Comparison of ENCODE assay signal across 11 cellular contexts in the genomic region with DNA sequence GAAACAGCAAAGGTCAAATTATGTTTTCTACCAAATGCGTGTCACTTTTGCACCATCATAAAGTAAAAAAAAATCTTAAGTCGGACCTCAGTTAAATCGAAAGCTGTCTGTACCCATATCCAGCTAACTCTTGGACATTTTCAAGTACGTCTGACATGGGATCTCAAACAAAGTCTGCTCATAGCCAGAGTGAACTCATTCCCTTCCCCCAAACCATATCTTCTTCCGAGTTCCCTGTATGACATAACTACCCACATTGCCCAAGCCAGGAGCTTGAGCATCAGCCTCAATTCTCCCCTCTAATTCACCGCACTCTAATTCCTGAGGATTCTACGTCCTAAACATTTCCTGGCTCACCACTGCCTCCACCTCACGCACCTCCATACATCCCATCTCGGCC.
DNase-seq lines count a peak whose midpoint lies in the region; ATAC-seq, FAIRE-seq and TF ChIP-seq lines count a peak whose summit lies in the region.
"Had no signal": no experiment of that assay in that cellular context is flagged by ENCODE, and none has a peak within 500 bp of the region (broad histone marks: within the 10 kb centered on the region; RNA-seq: fewer than 3 reads in every experiment).

No MANE protein-coding gene starts in this region.

- WGBS in mesenchymal stem cell = 77% methylated on average over 9 of the region's 9 CpGs
- WGBS in small intestine, 3 donors = 55 to 73% (median 71%) methylated on average over 9 of the region's 9 CpGs
- WGBS in HepG2 (ENCODE audit: low lambda C conversion rate) = 27% methylated on average over 9 of the region's 9 CpGs

- FAIRE-seq in small intestine (lab: Jason Lieb, UNC) (no peak), HepG2 (lab: Jason Lieb, UNC) (no peak)

- no peak overlapping the region for H2BK120ac ChIP-seq in mesenchymal stem cell (ENCODE audit: low read depth, low read length)

- no peaks in the 10 kb centered on the region for H3K79me1 ChIP-seq in mesenchymal stem cell (replicated peaks; ENCODE audit: low read length, poor library complexity, severe bottlenecking)

- H3K36me3 Mint-ChIP-seq in WTC11 = no peaks in the 10 kb centered on the region
- H3K36me3 Mint-ChIP-seq: stimulated activated naive B cell treated with anti-CD40 and anti-IgM and Interleukin-4, amounts not matched to agents 10 μg/mL and 1 μg/mL and 100 μg/mL, for 72 hours had no signal

- ATAC-seq in WTC11 (no peak), HG02798 (IDR thresholded peaks at IDR 0.05; ENCODE audit: poor library complexity, unreplicated experiment) (no peak), Right ventricle myocardium inferior (no peak), HepG2 (no peak)

- no peaks in the 10 kb centered on the region for H3K79me2 ChIP-seq in HepG2 (ENCODE audit: insufficient read depth, low read length)

- H2AFZ ChIP-seq in mesenchymal stem cell (ENCODE audit: low read depth, low read length) (no peak overlapping the region), HepG2 (ENCODE audit: low read length) (no peak overlapping the region)

- H3K27me3 ChIP-seq in BLaER1 (no peaks in the 10 kb centered on the region), HL-60 (ENCODE audit: insufficient read depth, poor library complexity, severe bottlenecking) (no peaks in the 10 kb centered on the region), mesenchymal stem cell (ENCODE audit: control insufficient read depth in 1 of 2, insufficient read depth in 1 of 2, low read length in 2 of 2) (no peaks in the 10 kb centered on the region), small intestine (ENCODE audit: control insufficient read depth in 2 of 2, insufficient read depth in 2 of 2, low read length in 2 of 2) (no peaks in the 10 kb centered on the region), HepG2 (ENCODE audit: control insufficient read depth in 1 of 2, insufficient read depth in 2 of 2, low read length in 2 of 2) (peaks cover 0 to 12% of the 10 kb centered on the region in 2 experiments; a peak in 2 of 5 replicates)

- TF ChIP-seq CTCF in HL-60 (IDR thresholded peaks at IDR 0.05; ENCODE audit: insufficient read depth, low read length) = no peak
- no peak for TF ChIP-seq CTCF in WTC11 (IDR thresholded peaks at IDR 0.05)
- TF ChIP-seq CTCF in HepG2 (CRISPR knock-in tag; IDR thresholded peaks at IDR 0.05) = no peak

- H2BK15ac ChIP-seq in mesenchymal stem cell (ENCODE audit: low read depth, poor library complexity, severe bottlenecking) = peak overlapping the region; percentile 3

- H3K4me2 ChIP-seq in BLaER1 (peak overlapping the region; percentile 60), mesenchymal stem cell (ENCODE audit: low read length, poor library complexity, severe bottlenecking) (no peak overlapping the region), HepG2 (ENCODE audit: low read depth, low read length) (no peak overlapping the region)

- DNase-seq in HL-60 (ENCODE audit: low read depth in 1 of 2, low spot score in 1 of 2) (peak in 1 of 2 experiments; percentile 74), WTC11 (ENCODE audit: low spot score) (no peak), mesenchymal stem cell (peak; percentile 53), Right ventricle myocardium inferior (ENCODE audit: missing footprints) (no peak), small intestine (no peak), HepG2 (ENCODE audit: low spot score) (no peak)
- DNase-seq: activated CD4-positive, CD25-positive, alpha-beta regulatory T cell treated with anti-CD3 and anti-CD28 coated beads, Interleukin-2, amount 50 U/mL, for 72 hours; stimulated activated naive B cell treated with anti-CD40 and anti-IgM and Interleukin-4, amounts not matched to agents 10 μg/mL and 1 μg/mL and 100 μg/mL, for 72 hours had no signal

- no peak overlapping the region for H2BK5ac ChIP-seq in mesenchymal stem cell (ENCODE audit: low read depth, low read length, poor library complexity, severe bottlenecking)

- H4K91ac ChIP-seq in mesenchymal stem cell (ENCODE audit: low read length) = no peak overlapping the region

- H3K23ac ChIP-seq in mesenchymal stem cell (ENCODE audit: low read length in 2 of 2) = no peak overlapping the region

- H3K27ac Mint-ChIP-seq in WTC11 = peak overlapping the region; percentile 48; the same call in 1 of the 2 replicates
- H3K27ac Mint-ChIP-seq: stimulated activated naive B cell treated with anti-CD40 and anti-IgM and Interleukin-4, amounts not matched to agents 10 μg/mL and 1 μg/mL and 100 μg/mL, for 72 hours had no signal

- peaks cover 26% of the 10 kb centered on the region for H3K4me1 Mint-ChIP-seq in WTC11

- H3K14ac ChIP-seq in mesenchymal stem cell (ENCODE audit: low read length in 2 of 2) = no peak overlapping the region

- H2BK12ac ChIP-seq in mesenchymal stem cell (ENCODE audit: low read length in 2 of 2) = peak overlapping the region in 1 of 2 experiments; percentile 33

- H3K4me3 ChIP-seq in BLaER1 (no peak overlapping the region), HL-60 (replicated peaks; ENCODE audit: insufficient read depth, low read length) (peak overlapping the region; percentile 41), mesenchymal stem cell (ENCODE audit: insufficient read depth in 1 of 2, low read depth in 1 of 2, low read length in 2 of 2) (no peak overlapping the region), small intestine (ENCODE audit: low read depth in 1 of 2, low read length in 2 of 2) (no peak overlapping the region), HepG2 (replicated peaks in 1 of 3; ENCODE audit: insufficient read depth in 1 of 3, low read depth in 2 of 3, low read length in 3 of 3) (no peak overlapping the region)

- H4K20me1 ChIP-seq in BLaER1 = no peaks in the 10 kb centered on the region
- no peaks in the 10 kb centered on the region for H4K20me1 ChIP-seq in HepG2 (ENCODE audit: insufficient read depth, low read length)

- peaks cover 51% of the 10 kb centered on the region for H3K4me1 ChIP-seq in BLaER1
- peaks cover 5% of the 10 kb centered on the region for H3K4me1 ChIP-seq in mesenchymal stem cell (ENCODE audit: control insufficient read depth, insufficient read depth, low read depth, low read length)
- no peaks in the 10 kb centered on the region for H3K4me1 ChIP-seq in small intestine (ENCODE audit: control insufficient read depth in 2 of 2, insufficient read depth in 1 of 2, low read depth in 1 of 2, low read length in 1 of 2)
- no peaks in the 10 kb centered on the region for H3K4me1 ChIP-seq in HepG2 (ENCODE audit: insufficient read depth, low read length)

- H3K9me3 ChIP-seq in BLaER1 = no peaks in the 10 kb centered on the region
- no peaks in the 10 kb centered on the region for H3K9me3 ChIP-seq in mesenchymal stem cell (ENCODE audit: control insufficient read depth, low read length)
- no peaks in the 10 kb centered on the region for H3K9me3 ChIP-seq in small intestine (ENCODE audit: control insufficient read depth, low read depth)
- H3K9me3 ChIP-seq in HepG2 (ENCODE audit: low read length) = no peaks in the 10 kb centered on the region

- CTCF ChIA-PET in WTC11 (lab: Charles Lee) = interaction anchor here (0.6 to 8.2 kb wide), 30 partner anchors 10 to 417 kb away, joined by 3 to 80 read pairs (median 4); partner anchors contain the start of genes SFRP4 and TARP
- CTCF ChIA-PET in HepG2 (lab: Yijun Ruan, JAX; ENCODE audit: low intra/inter-chr PET ratio, low total read pairs) = interaction anchor here (1.3 kb wide), 1 partner anchor 213 kb away, joined by 5 read pairs; no protein-coding TSS in a partner anchor

- H4K8ac ChIP-seq in mesenchymal stem cell (ENCODE audit: low read length) = no peak overlapping the region

- POLR2A ChIA-PET in WTC11 (lab: Charles Lee) (interaction anchor here (1.5 kb wide), 1 partner anchor 17 kb away, joined by 4 read pairs; no protein-coding TSS in a partner anchor), HepG2 (lab: Yijun Ruan, JAX) (no interaction called here)

- no peak overlapping the region for H2AK5ac ChIP-seq in mesenchymal stem cell (ENCODE audit: low read length, severe bottlenecking)

- in situ Hi-C loops in HepG2 (cut with HindIII; ENCODE audit: extremely low pct_ligation_motif_present, low pct_unique_long_range_greater_than_20kb) = loop anchor here (25.0 kb wide), 1 partner anchor 206 kb away; no protein-coding TSS in a partner anchor

- no peak for TF ChIP-seq POLR2A in HepG2 (IDR thresholded peaks at IDR 0.05; ENCODE audit: insufficient read depth in 1 of 2, low read depth in 2 of 2, low read length in 2 of 2)

- H3K4ac ChIP-seq in mesenchymal stem cell (ENCODE audit: low read depth in 1 of 2, low read length in 2 of 2) = no peak overlapping the region

- BruUV-seq in HepG2 (replicated peaks; lab: Mats Ljungman, UMichigan) = no TSS peak

- intact Hi-C loops in Right ventricle myocardium inferior (cut with DNase I) (loop anchor here (2.0 to 5.0 kb wide), 2 partner anchors 103 to 211 kb away; no protein-coding TSS in a partner anchor), HepG2 (cut with micrococcal nuclease; ENCODE audit: unreplicated experiment) (no loop called here)

- no peak overlapping the region for H3K27ac ChIP-seq in BLaER1
- H3K27ac ChIP-seq in HL-60 (replicated peaks) = peak overlapping the region; percentile 96
- H3K27ac ChIP-seq in mesenchymal stem cell (ENCODE audit: low read length, poor library complexity, severe bottlenecking) = no peak overlapping the region
- no peak overlapping the region for H3K27ac ChIP-seq in small intestine (ENCODE audit: low read depth in 1 of 2, low read length in 1 of 2)
- no peak overlapping the region for H3K27ac ChIP-seq in HepG2 (ENCODE audit: extremely low read length, insufficient read depth, low read length)

- no peaks in the 10 kb centered on the region; the same call in 1 of the 2 replicates for H3K27me3 Mint-ChIP-seq in WTC11 (ENCODE audit: low read depth)

- no peak overlapping the region for H3K9ac ChIP-seq in BLaER1
- H3K9ac ChIP-seq in mesenchymal stem cell (ENCODE audit: low read length) = no peak overlapping the region
- H3K9ac ChIP-seq in HepG2 (ENCODE audit: insufficient read depth, low read depth, low read length) = no peak overlapping the region

- H3K4me3 Mint-ChIP-seq in WTC11 = no peak overlapping the region
- H3K4me3 Mint-ChIP-seq: H9; stimulated activated naive B cell treated with anti-CD40 and anti-IgM and Interleukin-4, amounts not matched to agents 10 μg/mL and 1 μg/mL and 100 μg/mL, for 72 hours had no signal

- no peak for TF ChIP-seq RAD21 in HepG2 (CRISPR knock-in tag; IDR thresholded peaks at IDR 0.05)

- peak overlapping the region in 1 of 2 experiments; percentile 59 for H3K18ac ChIP-seq in mesenchymal stem cell (ENCODE audit: low read depth in 1 of 2, low read length in 2 of 2)

- H3K36me3 ChIP-seq in BLaER1 (no peaks in the 10 kb centered on the region), mesenchymal stem cell (ENCODE audit: control insufficient read depth in 1 of 2, insufficient read depth in 2 of 2, low read depth in 1 of 2, low read length in 2 of 2) (no peaks in the 10 kb centered on the region), small intestine (ENCODE audit: control insufficient read depth in 2 of 2, insufficient read depth in 2 of 2, low read length in 2 of 2) (no peaks in the 10 kb centered on the region), HepG2 (replicated peaks in 1 of 2; ENCODE audit: control insufficient read depth in 1 of 2, insufficient read depth in 2 of 2, low read length in 2 of 2) (no peaks in the 10 kb centered on the region)

- no peaks in the 10 kb centered on the region for H3K9me3 Mint-ChIP-seq in WTC11
- H3K9me3 Mint-ChIP-seq: H9; stimulated activated naive B cell treated with anti-CD40 and anti-IgM and Interleukin-4, amounts not matched to agents 10 μg/mL and 1 μg/mL and 100 μg/mL, for 72 hours had no signal

- TF ChIP-seq EP300 in HepG2 (IDR thresholded peaks at IDR 0.05; ENCODE audit: low read depth in 2 of 2, low read length in 2 of 2) (no peak), HepG2 (CRISPR knock-in tag; IDR thresholded peaks at IDR 0.05; ENCODE audit: borderline replicate concordance) (no peak)
